In the genomic region with DNA sequence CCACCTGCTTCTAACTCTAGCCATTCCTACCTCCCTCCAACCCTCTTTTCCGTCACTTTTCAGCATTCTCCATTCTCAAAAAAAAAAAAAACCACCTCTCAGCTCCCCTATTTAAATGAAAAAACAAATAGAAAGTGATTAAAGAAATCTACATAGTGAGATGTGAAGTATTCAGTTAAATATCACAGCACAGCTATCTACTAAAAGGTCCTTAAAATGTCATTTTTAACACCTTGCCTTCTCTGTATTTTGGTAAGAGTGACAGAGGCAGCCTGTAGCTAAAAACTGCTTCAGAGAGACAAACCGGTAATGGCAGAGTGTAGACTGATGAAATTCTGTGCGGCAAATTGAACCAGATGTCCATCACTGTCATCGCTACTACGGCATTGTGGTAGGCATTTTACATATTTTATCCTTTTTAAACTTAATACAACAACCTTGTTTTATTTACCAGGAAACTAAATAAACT, we compare ENCODE assay signal across 1 cellular context.
TF ChIP-seq lines count a peak whose summit lies in the region.

No MANE protein-coding gene starts in this region.

TF ChIP-seq in H1, 55 proteins besides CTCF, POLR2A, EP300 and RAD21:
- no peak for TF ChIP-seq SIX5 (IDR thresholded peaks at IDR 0.05; ENCODE audit: low read depth, low read length)
- TF ChIP-seq KDM5A (IDR thresholded peaks at IDR 0.05; ENCODE audit: low read length), result 0 out of 2 replicates have a peak, but pooled peaks have one; percentile 7
